In the genomic region with DNA sequence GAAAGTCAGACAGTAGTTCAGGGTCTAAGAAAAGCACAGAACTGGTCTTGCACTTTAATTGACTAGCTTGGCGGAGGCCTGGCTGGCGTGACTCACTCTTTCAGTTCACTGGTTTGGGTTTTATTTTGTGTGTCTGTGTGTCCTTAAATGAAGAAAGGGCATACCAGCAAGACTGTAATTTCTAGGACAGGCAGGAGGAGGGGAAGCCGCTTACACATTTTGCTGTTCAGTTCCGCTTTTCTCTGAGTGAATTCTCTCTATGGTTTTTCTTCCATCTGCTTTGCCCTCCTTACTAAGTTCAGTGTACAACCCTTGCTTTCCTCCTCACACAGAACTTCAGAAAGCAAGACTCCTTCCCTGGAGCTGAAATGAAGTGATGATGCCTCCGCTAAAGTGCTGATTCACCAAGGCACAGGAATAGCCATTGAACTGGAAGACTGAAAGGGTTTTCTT, we compare ENCODE assay signal across 8 cellular contexts.
DNase-seq lines count a peak whose midpoint lies in the region; ATAC-seq and TF ChIP-seq lines count a peak whose summit lies in the region.

No MANE protein-coding gene starts in this region.

- H3K36me3 ChIP-seq in thoracic aorta: peaks cover under 1% of the 10 kb centered on the region
- H3K36me3 ChIP-seq in Caco-2 (ENCODE audit: control insufficient read depth, insufficient read depth, low read length): no peaks in the 10 kb centered on the region

- H3K9me3 Mint-ChIP-seq in Caco-2 (ENCODE audit: unreplicated experiment): no peaks in the 10 kb centered on the region

- peak overlapping the region; percentile 71 to 85 for H3K27ac ChIP-seq in thoracic aorta

- H3K27me3 Mint-ChIP-seq in Caco-2 (ENCODE audit: insufficient read depth, unreplicated experiment): no peaks in the 10 kb centered on the region

- ATAC-seq in GM18505 (IDR thresholded peaks at IDR 0.05; ENCODE audit: unreplicated experiment) (peak; percentile 49), HG02610 (IDR thresholded peaks at IDR 0.05; ENCODE audit: unreplicated experiment) (peak; percentile 72), Right ventricle myocardium superior (ENCODE audit: poor library complexity) (peak; percentile 26), thoracic aorta (ENCODE audit: insufficient number of reproducible peaks, low FRiP score, low read depth) (peak; percentile 78)

- H3K4me1 Mint-ChIP-seq in Caco-2 (ENCODE audit: low read depth, unreplicated experiment): no peaks in the 10 kb centered on the region

- peak; percentile 88 to 95 for DNase-seq in NOMO-1 (lab: John Stamatoyannopoulos, UW; ENCODE audit: unreplicated experiment in 2 of 2)
- DNase-seq in Right ventricle myocardium superior: peak; percentile 53
- peak; percentile 32 for DNase-seq in thoracic aorta (ENCODE audit: low spot score)
- no peak for DNase-seq in Caco-2
- DNase-seq in HEK293T (ENCODE audit: extremely low spot score): no peak
- DNase-seq in NCI-H748 (lab: John Stamatoyannopoulos, UW; ENCODE audit: unreplicated experiment): no peak

- POLR2A ChIA-PET in Caco-2 (lab: Charles Lee) (no interaction called here), HEK293T (lab: Yijun Ruan, JAX) (interaction anchor here (1.1 kb wide), 1 partner anchor 151 kb away, joined by 5 read pairs; a partner anchor contains a TSS)

- BruUV-seq in Caco-2 (replicated peaks; lab: Mats Ljungman, UMichigan): no TSS peak

- intact Hi-C loops in Right ventricle myocardium superior (cut with DNase I): loop anchor here (5.0 to 10.0 kb wide), 2 partner anchors 150 to 1533 kb away; a partner anchor contains a TSS
- intact Hi-C loops in Caco-2 (cut with micrococcal nuclease; ENCODE audit: unreplicated experiment): no loop called here

- H3K4me3 ChIP-seq in thoracic aorta (peak overlapping the region; percentile 63), Caco-2 (ENCODE audit: low read depth, low read length) (no peak overlapping the region)

- H3K27ac Mint-ChIP-seq in Caco-2 (ENCODE audit: unreplicated experiment): no peak overlapping the region

- TF ChIP-seq CTCF in thoracic aorta (IDR thresholded peaks at IDR 0.05): no peak
- no peak for TF ChIP-seq CTCF in Caco-2 (IDR thresholded peaks at IDR 0.05; ENCODE audit: insufficient read depth in 1 of 2, low read depth in 1 of 2, low read length in 1 of 2, severe bottlenecking in 1 of 2, unreplicated experiment in 1 of 2)

- peak; percentile 5 for TF ChIP-seq POLR2A in GM18505 (IDR thresholded peaks at IDR 0.05; ENCODE audit: borderline replicate concordance, extremely low read depth, insufficient read depth, insufficient read length)

- H3K9me3 ChIP-seq in thoracic aorta: no peaks in the 10 kb centered on the region
- H3K9me3 ChIP-seq in Caco-2: no peaks in the 10 kb centered on the region

- peaks cover 49 to 71% of the 10 kb centered on the region in 2 donors for H3K4me1 ChIP-seq in thoracic aorta (ENCODE audit: control insufficient read depth in 1 of 2, low read depth in 2 of 2)
- no peaks in the 10 kb centered on the region for H3K4me1 ChIP-seq in Caco-2

- H3K27me3 ChIP-seq in thoracic aorta (replicated peaks; ENCODE audit: insufficient read depth) (no peaks in the 10 kb centered on the region), Caco-2 (replicated peaks; ENCODE audit: control insufficient read depth, insufficient read depth, low read length) (no peaks in the 10 kb centered on the region)

- no peaks in the 10 kb centered on the region for H3K36me3 Mint-ChIP-seq in Caco-2 (ENCODE audit: insufficient read depth, unreplicated experiment)

- no peak overlapping the region for H3K4me3 Mint-ChIP-seq in Caco-2 (ENCODE audit: unreplicated experiment)

- CTCF ChIA-PET in Caco-2 (lab: Charles Lee): interaction anchor here (0.9 kb wide), 1 partner anchor 8 kb away, joined by 4 read pairs; no protein-coding TSS in a partner anchor
- CTCF ChIA-PET in HEK293T (lab: Yijun Ruan, JAX): no interaction called here

TF ChIP-seq in HEK293T, 16 proteins besides CTCF, POLR2A, EP300 and RAD21:
- no peak for TF ChIP-seq NFRKB (IDR thresholded peaks at IDR 0.05)
- TF ChIP-seq ELF4 (IDR thresholded peaks at IDR 0.05): no peak
- TF ChIP-seq HDGF (IDR thresholded peaks at IDR 0.05; ENCODE audit: borderline replicate concordance): no peak
- no peak for TF ChIP-seq ZNF384 (IDR thresholded peaks at IDR 0.05)
- no peak for TF ChIP-seq LEF1 (IDR thresholded peaks at IDR 0.05; ENCODE audit: borderline replicate concordance)
- TF ChIP-seq SUZ12 (IDR thresholded peaks at IDR 0.05): no peak
- TF ChIP-seq SP1 (IDR thresholded peaks at IDR 0.05): no peak

Comparison
In these comparisons a context has a peak if more than half of its experiments do, and no peak if none do; other contexts are left out.
1. ATAC-seq: peak in every context shown above with its lines; median percentile 78 in thoracic aorta; 72 in HG02610; 49 in GM18505; 26 in Right ventricle myocardium superior.
2. DNase-seq: peak in NOMO-1 (2 of 2), Right ventricle myocardium superior (single experiment) and thoracic aorta (single experiment); none in Caco-2 (0 of 2), HEK293T (single experiment) and NCI-H748 (single experiment).